ENCODE assay signal across 16 cellular contexts in genomic region chr16:83312846-83313245, GRCh38.
"Had no signal": no experiment of that assay in that cellular context is flagged by ENCODE, and none has a peak within 500 bp of the region (broad histone marks: within the 10 kb centered on the region; RNA-seq: fewer than 3 reads in every experiment).

No MANE protein-coding gene starts in this region.

- H3K4me1 Mint-ChIP-seq: memory B cell had no signal

- H3K4me1 ChIP-seq: esophagus muscularis mucosa, foreskin keratinocyte, gastroesophageal sphincter, left lung, lower lobe of right lung had no signal

- H3K27ac Mint-ChIP-seq: memory B cell had no signal

- DNase-seq: dermis blood vessel endothelial cell; dorsolateral prefrontal cortex; effector CD4-positive, alpha-beta T cell; effector memory CD4-positive, alpha-beta T cell; foreskin keratinocyte; heart right ventricle; hippocampal formation; left cardiac atrium; left lung; left ventricle myocardium superior; lower lobe of right lung; midbrain had no signal

- H3K27me3 ChIP-seq: esophagus muscularis mucosa, foreskin keratinocyte, gastroesophageal sphincter, heart right ventricle, left lung had no signal

- H3K4me3 ChIP-seq: coronary artery, dorsolateral prefrontal cortex, esophagus muscularis mucosa, gastroesophageal sphincter, heart right ventricle, left lung, lower lobe of right lung had no signal

- H3K9me3 Mint-ChIP-seq: memory B cell had no signal

- H3K27ac ChIP-seq: coronary artery, esophagus muscularis mucosa, foreskin keratinocyte, gastroesophageal sphincter, heart right ventricle, left lung, lower lobe of right lung had no signal

- H3K4me3 Mint-ChIP-seq: memory B cell had no signal

- ATAC-seq: foreskin keratinocyte, gastroesophageal sphincter, left cardiac atrium, left lung, left ventricle myocardium superior, lower lobe of right lung had no signal

- H3K36me3 ChIP-seq: esophagus muscularis mucosa, gastroesophageal sphincter, heart right ventricle, left lung, lower lobe of right lung had no signal

- H3K36me3 Mint-ChIP-seq: memory B cell had no signal

- H3K9me3 ChIP-seq: esophagus muscularis mucosa, gastroesophageal sphincter, heart right ventricle, left lung, lower lobe of right lung had no signal
